Comparison of ENCODE assay signal across 15 cellular contexts in the genomic region with DNA sequence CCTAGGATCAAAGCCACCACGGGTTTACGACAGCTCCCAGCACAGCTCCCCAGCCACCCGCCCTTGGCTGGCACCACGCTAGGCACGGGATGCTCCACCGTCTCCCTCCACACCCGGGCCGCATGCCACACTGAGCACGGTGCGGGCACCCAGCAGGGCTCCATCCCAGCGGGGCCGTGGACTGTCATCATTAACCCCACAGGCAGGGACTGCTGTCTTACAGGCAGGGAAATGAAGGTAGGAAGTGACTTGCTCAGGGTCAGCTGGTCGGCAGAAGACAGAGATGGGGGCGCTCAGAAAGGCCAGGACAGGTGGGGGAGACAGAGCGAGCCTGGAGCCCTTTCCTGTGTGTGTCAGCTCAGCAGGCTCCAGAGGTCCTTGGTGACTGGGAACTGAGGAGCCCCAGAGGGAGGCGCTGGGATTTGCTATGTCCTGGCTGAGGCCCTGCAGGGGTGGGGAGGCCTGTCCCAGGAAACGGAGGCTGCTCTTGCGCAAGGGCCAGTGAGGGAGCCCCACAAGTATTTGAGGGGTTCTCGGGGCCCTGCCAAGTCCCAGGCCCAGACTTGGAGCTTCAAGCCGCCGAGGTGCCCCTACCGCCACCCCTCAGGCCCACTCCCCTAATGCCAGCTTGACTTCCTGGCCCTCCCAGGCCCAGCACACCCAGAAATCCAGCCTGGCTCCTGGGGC. TPM values are rescaled to one million over a fixed set of nuclear protein-coding genes. Genes with fewer than 3 reads are reported as not detected.
A peak's percentile ranks its signal among the peaks of the same experiment; 100 is the strongest.
DNase-seq lines count a peak whose midpoint lies in the region; ATAC-seq, FAIRE-seq and TF ChIP-seq lines count a peak whose summit lies in the region.
"Had no signal": no experiment of that assay in that cellular context is flagged by ENCODE, and none has a peak within 500 bp of the region (broad histone marks: within the 10 kb centered on the region; RNA-seq: fewer than 3 reads in every experiment).

No MANE protein-coding gene starts in this region.

- TF ChIP-seq CTCF in HepG2 (CRISPR knock-in tag; IDR thresholded peaks at IDR 0.05) (no peak), right lobe of liver (IDR thresholded peaks at IDR 0.05) (no peak)

- H3K36me3 Mint-ChIP-seq in memory B cell = peaks cover 5% of the 10 kb centered on the region

- WGBS in HepG2 (ENCODE audit: low lambda C conversion rate) = 96% methylated on average over 7 of the region's 22 CpGs
- 59% methylated on average over 7 of the region's 22 CpGs for WGBS in right lobe of liver (ENCODE audit: insufficient coverage, low coverage, low lambda C conversion rate, missing lambda C conversion rate)

- no TSS peak for BruUV-seq in HepG2 (replicated peaks; lab: Mats Ljungman, UMichigan)

- no peak for FAIRE-seq in HepG2 (lab: Jason Lieb, UNC)

- H2AFZ ChIP-seq in HepG2 (ENCODE audit: low read length) = no peak overlapping the region

- no peak for DNase-seq in HepG2 (ENCODE audit: low spot score)
- no peak for DNase-seq in right lobe of liver
- peak; percentile 73 for DNase-seq in amniotic epithelial cell (ENCODE audit: low read depth)
- DNase-seq in memory B cell (ENCODE audit: low spot score in 2 of 2) = no peak
- no peak for DNase-seq in NCI-H524 treated with DMSO at 0.1 percent for 48 hours (lab: John Stamatoyannopoulos, UW)
- DNase-seq in NCI-H1092 (lab: John Stamatoyannopoulos, UW) = no peak
- DNase-seq: activated CD4-positive, alpha-beta T cell treated with anti-CD3 and anti-CD28 coated beads, Interleukin-2, amount 10 ng/mL, durations not matched to agents 24 days and 14 days; cerebellar nuclear complex; heart left ventricle; NCI-H1417; NCI-H345 had no signal

- TF ChIP-seq RAD21 in HepG2 (CRISPR knock-in tag; IDR thresholded peaks at IDR 0.05) = no peak

- H3K27me3 ChIP-seq in HepG2 (ENCODE audit: control insufficient read depth in 1 of 2, insufficient read depth in 2 of 2, low read length in 2 of 2) (no peaks in the 10 kb centered on the region; a peak in 1 of 5 replicates), right lobe of liver (no peaks in the 10 kb centered on the region)
- H3K27me3 ChIP-seq: adrenal gland, heart left ventricle, suprapubic skin had no signal

- TF ChIP-seq EP300 in HepG2 (IDR thresholded peaks at IDR 0.05; ENCODE audit: low read depth in 2 of 2, low read length in 2 of 2) = no peak
- no peak for TF ChIP-seq EP300 in HepG2 (CRISPR knock-in tag; IDR thresholded peaks at IDR 0.05; ENCODE audit: borderline replicate concordance)

- H3K27me3 Mint-ChIP-seq in memory B cell = no peaks in the 10 kb centered on the region
- H3K27me3 Mint-ChIP-seq: activated CD4-positive, alpha-beta T cell treated with anti-CD3 and anti-CD28 coated beads, Interleukin-2, amount 10 ng/mL, durations not matched to agents 24 days and 14 days had no signal

- H3K4me3 ChIP-seq in HepG2 (replicated peaks in 1 of 3; ENCODE audit: insufficient read depth in 1 of 3, low read depth in 2 of 3, low read length in 3 of 3) (no peak overlapping the region), right lobe of liver (no peak overlapping the region)
- H3K4me3 ChIP-seq: adrenal gland, heart left ventricle, suprapubic skin had no signal

- peak overlapping the region; percentile 4 for H3K4me3 Mint-ChIP-seq in memory B cell
- H3K4me3 Mint-ChIP-seq: activated CD4-positive, alpha-beta T cell treated with anti-CD3 and anti-CD28 coated beads, Interleukin-2, amount 10 ng/mL, durations not matched to agents 24 days and 14 days had no signal

- H3K27ac ChIP-seq in HepG2 (ENCODE audit: extremely low read length, insufficient read depth, low read length) = no peak overlapping the region
- H3K27ac ChIP-seq in right lobe of liver = no peak overlapping the region
- H3K27ac ChIP-seq: suprapubic skin had no signal

- CTCF ChIA-PET in HepG2 (lab: Yijun Ruan, JAX; ENCODE audit: low intra/inter-chr PET ratio, low total read pairs) = no interaction called here

- no peak for TF ChIP-seq POLR2A in HepG2 (IDR thresholded peaks at IDR 0.05; ENCODE audit: insufficient read depth in 1 of 2, low read depth in 2 of 2, low read length in 2 of 2)
- no peak for TF ChIP-seq POLR2A in right lobe of liver (IDR thresholded peaks at IDR 0.05)

- H3K9me3 Mint-ChIP-seq in memory B cell = no peaks in the 10 kb centered on the region
- H3K9me3 Mint-ChIP-seq: activated CD4-positive, alpha-beta T cell treated with anti-CD3 and anti-CD28 coated beads, Interleukin-2, amount 10 ng/mL, durations not matched to agents 24 days and 14 days had no signal

- H3K36me3 ChIP-seq in HepG2 (replicated peaks in 1 of 2; ENCODE audit: control insufficient read depth in 1 of 2, insufficient read depth in 2 of 2, low read length in 2 of 2) = peaks cover 8 to 31% of the 10 kb centered on the region in 2 experiments; a peak in 3 of 5 replicates
- peaks cover 0 to 6% (median 4%) of the 10 kb centered on the region in 4 donors for H3K36me3 ChIP-seq in right lobe of liver

- in situ Hi-C loops in HepG2 (cut with HindIII; ENCODE audit: extremely low pct_ligation_motif_present, low pct_unique_long_range_greater_than_20kb) = no loop called here

- intact Hi-C loops in HepG2 (cut with micrococcal nuclease; ENCODE audit: unreplicated experiment) (loop anchor here (10.0 kb wide), 1 partner anchor 343 kb away; a partner anchor contains a TSS), right lobe of liver (cut with DNase I) (no loop called here)

- ATAC-seq in HepG2 (no peak), right lobe of liver (no peak), memory B cell (ENCODE audit: low read depth) (no peak), HG02763 (IDR thresholded peaks at IDR 0.05; ENCODE audit: unreplicated experiment) (no peak), GM19035 (IDR thresholded peaks at IDR 0.05; ENCODE audit: unreplicated experiment) (no peak)
- ATAC-seq: heart left ventricle had no signal

- H4K20me1 ChIP-seq in HepG2 (ENCODE audit: insufficient read depth, low read length) = peaks cover 31% of the 10 kb centered on the region; the same call in 1 of the 2 replicates

- H3K4me1 Mint-ChIP-seq in memory B cell = peaks cover 10% of the 10 kb centered on the region

- no peak overlapping the region for H3K9ac ChIP-seq in HepG2 (ENCODE audit: insufficient read depth, low read depth, low read length)

- H3K4me2 ChIP-seq in HepG2 (ENCODE audit: low read depth, low read length) = no peak overlapping the region

- H3K27ac Mint-ChIP-seq in memory B cell = no peak overlapping the region
- H3K27ac Mint-ChIP-seq: activated CD4-positive, alpha-beta T cell treated with anti-CD3 and anti-CD28 coated beads, Interleukin-2, amount 10 ng/mL, durations not matched to agents 24 days and 14 days had no signal

- H3K9me3 ChIP-seq in HepG2 (ENCODE audit: low read length) (no peaks in the 10 kb centered on the region), right lobe of liver (no peaks in the 10 kb centered on the region)
- H3K9me3 ChIP-seq: adrenal gland, heart left ventricle, suprapubic skin had no signal

- H3K4me1 ChIP-seq in HepG2 (ENCODE audit: insufficient read depth, low read length) (peaks cover 40% of the 10 kb centered on the region), right lobe of liver (peaks cover 0 to 30% (median 12%) of the 10 kb centered on the region in 4 donors)

- POLR2A ChIA-PET in HepG2 (lab: Yijun Ruan, JAX) = no interaction called here

- peaks cover 38% of the 10 kb centered on the region for H3K79me2 ChIP-seq in HepG2 (ENCODE audit: insufficient read depth, low read length)

RNA-seq across cellular contexts. Expression of a gene that starts 3.2 kb away (rescaled TPM):
- total RNA-seq in HepG2 (2016; rRNA removed; fragmentation: Illumina TruSeq; extraction: Trizol) (3.3 and 6.8 TPM in 2 replicates), right lobe of liver (10 to 100 TPM in 4 of 6 experiments, 1 to 10 TPM in 2; 6.4 to 29.5 (median 17.2) TPM)
- total RNA-seq in HepG2 (2016; cell fraction: cytosol; rRNA removed; fragmentation: Illumina TruSeq; extraction: Trizol; ENCODE audit: low read depth) = 4.8 and 5.6 TPM in 2 replicates
- total RNA-seq in HepG2 (2016; cell fraction: insoluble cytoplasmic fraction; rRNA removed; fragmentation: Illumina TruSeq; extraction: Trizol) = 3.5 and 7.2 TPM in 2 replicates
- 8.2 and 9.8 TPM in 2 replicates for total RNA-seq in HepG2 (2016; cell fraction: membrane; rRNA removed; fragmentation: Illumina TruSeq; extraction: Trizol)
- total RNA-seq in HepG2 (2016; cell fraction: nucleus; rRNA removed; fragmentation: Illumina TruSeq; extraction: Trizol) = 5.1 and 5.7 TPM in 2 replicates
- polyA plus RNA-seq in HepG2 (2011; rRNA removed) = 12.3 and 16.6 TPM in 2 replicates
- polyA plus RNA-seq in HepG2 (2011; cell fraction: cytosol; rRNA removed) = 4.3 and 9.4 TPM in 2 replicates
- polyA plus RNA-seq in HepG2 (2011; cell fraction: nucleus; rRNA removed) = 78.3 and 112 TPM in 2 replicates
- polyA plus RNA-seq in HepG2 (2012) = 16.2 and 21.4 TPM in 2 replicates
- 15.8 and 19.4 TPM in 2 replicates for polyA plus RNA-seq in HepG2 (2016; cell fraction: cytosol; fragmentation: Illumina TruSeq; extraction: Trizol; ENCODE audit: low read depth)
- 11.4 and 12.9 TPM in 2 replicates for polyA plus RNA-seq in HepG2 (2016; cell fraction: insoluble cytoplasmic fraction; fragmentation: Illumina TruSeq; extraction: Trizol; ENCODE audit: low read depth)
- 21.1 and 23.4 TPM in 2 replicates for polyA plus RNA-seq in HepG2 (2016; cell fraction: membrane; fragmentation: Illumina TruSeq; extraction: Trizol; ENCODE audit: low read depth)
- 30.5 and 32.7 TPM in 2 replicates for polyA plus RNA-seq in HepG2 (2016; cell fraction: nucleus; fragmentation: Illumina TruSeq; extraction: Trizol; ENCODE audit: insufficient read depth, low read depth)
- polyA minus RNA-seq in HepG2 (2011; rRNA and poly(A)+ RNA removed; ENCODE audit: low replicate concordance) = 9.9 and 17.0 TPM in 2 replicates
- polyA minus RNA-seq in HepG2 (2011; cell fraction: cytosol; rRNA and poly(A)+ RNA removed) = 8.7 and 11.7 TPM in 2 replicates
- 23.5 and 25.2 TPM in 2 replicates for polyA minus RNA-seq in HepG2 (2011; cell fraction: nucleus; rRNA and poly(A)+ RNA removed)

RNA-seq across cellular contexts. Expression of a gene that starts 13.1 kb away (rescaled TPM):
- total RNA-seq in HepG2 (2016; rRNA removed; fragmentation: Illumina TruSeq; extraction: Trizol) = 11.9 and 14.8 TPM in 2 replicates
- total RNA-seq in HepG2 (2016; cell fraction: cytosol; rRNA removed; fragmentation: Illumina TruSeq; extraction: Trizol; ENCODE audit: low read depth) = 6.7 and 12.0 TPM in 2 replicates
- 13.0 and 13.6 TPM in 2 replicates for total RNA-seq in HepG2 (2016; cell fraction: insoluble cytoplasmic fraction; rRNA removed; fragmentation: Illumina TruSeq; extraction: Trizol)
- 14.0 and 16.7 TPM in 2 replicates for total RNA-seq in HepG2 (2016; cell fraction: membrane; rRNA removed; fragmentation: Illumina TruSeq; extraction: Trizol)
- 17.0 and 22.2 TPM in 2 replicates for total RNA-seq in HepG2 (2016; cell fraction: nucleus; rRNA removed; fragmentation: Illumina TruSeq; extraction: Trizol)
- 11.6 and 12.6 TPM in 2 replicates for polyA plus RNA-seq in HepG2 (2011; rRNA removed)
- 4.9 and 6.2 TPM in 2 replicates for polyA plus RNA-seq in HepG2 (2011; cell fraction: cytosol; rRNA removed)
- 87.1 and 98.5 TPM in 2 replicates for polyA plus RNA-seq in HepG2 (2011; cell fraction: nucleus; rRNA removed)
- polyA plus RNA-seq in HepG2 (2012) = 31.8 and 31.9 TPM in 2 replicates
- polyA plus RNA-seq in HepG2 (2016; cell fraction: cytosol; fragmentation: Illumina TruSeq; extraction: Trizol; ENCODE audit: low read depth) = 3.9 and 4.3 TPM in 2 replicates
- polyA plus RNA-seq in HepG2 (2016; cell fraction: insoluble cytoplasmic fraction; fragmentation: Illumina TruSeq; extraction: Trizol; ENCODE audit: low read depth) = 22.5 and 31.3 TPM in 2 replicates
- polyA plus RNA-seq in HepG2 (2016; cell fraction: membrane; fragmentation: Illumina TruSeq; extraction: Trizol; ENCODE audit: low read depth) = 11.4 and 11.5 TPM in 2 replicates
- polyA plus RNA-seq in HepG2 (2016; cell fraction: nucleus; fragmentation: Illumina TruSeq; extraction: Trizol; ENCODE audit: insufficient read depth, low read depth) = 54.4 and 55.4 TPM in 2 replicates
- 12.5 and 23.7 TPM in 2 replicates for polyA minus RNA-seq in HepG2 (2011; rRNA and poly(A)+ RNA removed; ENCODE audit: low replicate concordance)
- polyA minus RNA-seq in HepG2 (2011; cell fraction: cytosol; rRNA and poly(A)+ RNA removed) = 16.2 and 19.1 TPM in 2 replicates
- 26.4 and 28.5 TPM in 2 replicates for polyA minus RNA-seq in HepG2 (2011; cell fraction: nucleus; rRNA and poly(A)+ RNA removed)
- total RNA-seq in right lobe of liver = 10 to 100 TPM; 42.5 to 67.3 (median 49.5) TPM

RNA-seq across cellular contexts. Expression of a gene that starts 55.3 kb away (rescaled TPM):
- total RNA-seq in HepG2 (2016; rRNA removed; fragmentation: Illumina TruSeq; extraction: Trizol) (not detected in 2 replicates), right lobe of liver (under 1 TPM in 5 of 6 experiments, not detected in 1; 0.06 to 0.24 (median 0.16) TPM)
- not detected in 2 replicates for total RNA-seq in HepG2 (2016; cell fraction: cytosol; rRNA removed; fragmentation: Illumina TruSeq; extraction: Trizol; ENCODE audit: low read depth)
- total RNA-seq in HepG2 (2016; cell fraction: insoluble cytoplasmic fraction; rRNA removed; fragmentation: Illumina TruSeq; extraction: Trizol) = 0.02 TPM in 1 of 2 replicates, not detected in the other
- 0.06 TPM in 1 of 2 replicates, not detected in the other for total RNA-seq in HepG2 (2016; cell fraction: membrane; rRNA removed; fragmentation: Illumina TruSeq; extraction: Trizol)
- total RNA-seq in HepG2 (2016; cell fraction: nucleus; rRNA removed; fragmentation: Illumina TruSeq; extraction: Trizol) = not detected in 2 replicates
- 0.03 TPM in 2 replicates for polyA plus RNA-seq in HepG2 (2011; rRNA removed)
- polyA plus RNA-seq in HepG2 (2011; cell fraction: cytosol; rRNA removed) = 0.01 and 0.03 TPM in 2 replicates
- polyA plus RNA-seq in HepG2 (2011; cell fraction: nucleus; rRNA removed) = 0.09 and 0.10 TPM in 2 replicates
- 0.07 and 0.08 TPM in 2 replicates for polyA plus RNA-seq in HepG2 (2012)
- not detected in 2 replicates for polyA plus RNA-seq in HepG2 (2016; cell fraction: cytosol; fragmentation: Illumina TruSeq; extraction: Trizol; ENCODE audit: low read depth)
- not detected in 2 replicates for polyA plus RNA-seq in HepG2 (2016; cell fraction: insoluble cytoplasmic fraction; fragmentation: Illumina TruSeq; extraction: Trizol; ENCODE audit: low read depth)
- polyA plus RNA-seq in HepG2 (2016; cell fraction: membrane; fragmentation: Illumina TruSeq; extraction: Trizol; ENCODE audit: low read depth) = not detected in 2 replicates
- 0.15 TPM in 1 of 2 replicates, not detected in the other for polyA plus RNA-seq in HepG2 (2016; cell fraction: nucleus; fragmentation: Illumina TruSeq; extraction: Trizol; ENCODE audit: insufficient read depth, low read depth)
- polyA minus RNA-seq in HepG2 (2011; rRNA and poly(A)+ RNA removed; ENCODE audit: low replicate concordance) = 0.24 TPM in 1 of 2 replicates, not detected in the other
- polyA minus RNA-seq in HepG2 (2011; cell fraction: cytosol; rRNA and poly(A)+ RNA removed) = not detected in 2 replicates
- polyA minus RNA-seq in HepG2 (2011; cell fraction: nucleus; rRNA and poly(A)+ RNA removed) = not detected in 2 replicates
- total RNA-seq: activated CD4-positive, alpha-beta T cell treated with anti-CD3 and anti-CD28 coated beads, Interleukin-2, amount 10 ng/mL, durations not matched to agents 24 days and 14 days had no signal
